9 cellular contexts compared by ENCODE assay signal in the genomic region with DNA sequence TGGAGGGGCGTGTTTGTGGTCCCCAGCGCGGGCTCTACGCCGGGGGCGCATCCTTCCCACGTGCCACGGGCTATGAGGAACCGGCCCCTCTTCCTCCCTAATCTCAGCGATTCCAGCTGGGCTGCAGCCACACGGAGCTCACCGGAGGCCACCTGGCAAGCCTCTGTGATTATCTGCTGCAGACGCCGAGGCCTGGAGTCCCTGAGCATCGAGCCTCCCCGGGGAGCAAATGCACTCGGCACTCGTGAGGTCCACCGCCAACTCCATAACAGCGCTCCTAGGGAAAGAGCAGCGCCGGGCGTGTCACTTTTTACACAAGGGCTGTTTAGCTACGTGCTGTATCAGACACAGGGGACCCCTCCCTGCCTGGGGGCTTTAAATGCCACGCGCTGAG.
DNase-seq lines count a peak whose midpoint lies in the region; ATAC-seq and TF ChIP-seq lines count a peak whose summit lies in the region.
"Had no signal": no experiment of that assay in that cellular context is flagged by ENCODE, and none has a peak within 500 bp of the region (broad histone marks: within the 10 kb centered on the region; RNA-seq: fewer than 3 reads in every experiment).

No MANE protein-coding gene starts in this region.

- H3K4me2 ChIP-seq in KMS-11: peak overlapping the region; percentile 77

- no peaks in the 10 kb centered on the region for H3K4me1 ChIP-seq in KMS-11 (ENCODE audit: low read depth, poor library complexity, severe bottlenecking)

- H3K9me3 Mint-ChIP-seq in activated CD4-positive, alpha-beta memory T cell treated with anti-CD3 and anti-CD28 coated beads for 36 hours: peaks cover 2% of the 10 kb centered on the region
- H3K9me3 Mint-ChIP-seq in osteocyte (ENCODE audit: unreplicated experiment) (no peaks in the 10 kb centered on the region), HFFc6 (no peaks in the 10 kb centered on the region; the same call in 1 of the 2 replicates)

- TF ChIP-seq CTCF in KMS-11 (conservative IDR thresholded peaks at IDR 0.05; ENCODE audit: low read depth, low read length): 0 out of 2 replicates have a peak, but pooled peaks have one; percentile 4
- no peak for TF ChIP-seq CTCF in osteocyte (IDR thresholded peaks at IDR 0.05)
- no peak for TF ChIP-seq CTCF in HFFc6 (IDR thresholded peaks at IDR 0.05)

- H3K27ac Mint-ChIP-seq in activated CD4-positive, alpha-beta memory T cell treated with anti-CD3 and anti-CD28 coated beads for 36 hours: no peak overlapping the region
- H3K27ac Mint-ChIP-seq in osteocyte (ENCODE audit: unreplicated experiment) (no peak overlapping the region), HFFc6 (no peak overlapping the region)

- DNase-seq in activated CD4-positive, alpha-beta memory T cell treated with anti-CD3 and anti-CD28 coated beads for 36 hours: no peak
- DNase-seq in osteocyte (ENCODE audit: extremely low spot score, unreplicated experiment): peak; percentile 83
- no peak for DNase-seq in HFFc6
- DNase-seq in kidney tubule cell (ENCODE audit: low spot score): no peak
- DNase-seq in stimulated activated CD4-positive, alpha-beta T cell treated with anti-CD3 and anti-CD28 coated beads, Interleukin-1b, Interleukin-23, amount 100 ng/mL, for 48 hours: no peak
- DNase-seq: activated CD4-positive, alpha-beta T cell treated with anti-CD3 and anti-CD28 coated beads for 1 hour had no signal

- no peaks in the 10 kb centered on the region for H3K27me3 ChIP-seq in KMS-11 (ENCODE audit: insufficient read depth, low read depth)

- CTCF ChIA-PET in activated CD4-positive, alpha-beta memory T cell treated with anti-CD3 and anti-CD28 coated beads for 36 hours (lab: Charles Lee): interaction anchor here (1.4 kb wide), 1 partner anchor 19 kb away, joined by 10 read pairs; no protein-coding TSS in a partner anchor

- H4K20me1 ChIP-seq in KMS-11 (ENCODE audit: insufficient read depth): no peaks in the 10 kb centered on the region

- H2AFZ ChIP-seq in KMS-11 (ENCODE audit: low read depth): peak overlapping the region; percentile 62

- POLR2A ChIA-PET in activated CD4-positive, alpha-beta memory T cell treated with anti-CD3 and anti-CD28 coated beads for 36 hours (lab: Charles Lee): no interaction called here

- no peak overlapping the region for H3K27ac ChIP-seq in KMS-11

- H3K27me3 Mint-ChIP-seq in activated CD4-positive, alpha-beta memory T cell treated with anti-CD3 and anti-CD28 coated beads for 36 hours: peaks cover 8% of the 10 kb centered on the region
- no peaks in the 10 kb centered on the region for H3K27me3 Mint-ChIP-seq in osteocyte (ENCODE audit: unreplicated experiment)
- peaks cover 9% of the 10 kb centered on the region for H3K27me3 Mint-ChIP-seq in HFFc6 (ENCODE audit: insufficient read depth)

- peaks cover 12% of the 10 kb centered on the region for H3K4me1 Mint-ChIP-seq in activated CD4-positive, alpha-beta memory T cell treated with anti-CD3 and anti-CD28 coated beads for 36 hours (ENCODE audit: low read depth)
- H3K4me1 Mint-ChIP-seq in osteocyte (ENCODE audit: unreplicated experiment) (peaks cover 7% of the 10 kb centered on the region), HFFc6 (ENCODE audit: low read depth) (no peaks in the 10 kb centered on the region; the same call in 1 of the 2 replicates)

- H3K36me3 Mint-ChIP-seq in activated CD4-positive, alpha-beta memory T cell treated with anti-CD3 and anti-CD28 coated beads for 36 hours: no peaks in the 10 kb centered on the region
- H3K36me3 Mint-ChIP-seq in osteocyte (ENCODE audit: unreplicated experiment) (no peaks in the 10 kb centered on the region), HFFc6 (ENCODE audit: low read depth) (no peaks in the 10 kb centered on the region)

- H3K4me3 Mint-ChIP-seq in activated CD4-positive, alpha-beta memory T cell treated with anti-CD3 and anti-CD28 coated beads for 36 hours: peak overlapping the region; percentile 61
- H3K4me3 Mint-ChIP-seq in osteocyte (ENCODE audit: unreplicated experiment) (no peak overlapping the region), HFFc6 (no peak overlapping the region)

- no peak overlapping the region for H3K4me3 ChIP-seq in KMS-11 (IDR thresholded peaks at IDR 0.05; ENCODE audit: insufficient read depth, low read depth, low read length)

- H3K36me3 ChIP-seq in KMS-11 (ENCODE audit: insufficient read depth): no peaks in the 10 kb centered on the region

- no peaks in the 10 kb centered on the region for H3K79me2 ChIP-seq in KMS-11 (ENCODE audit: insufficient read depth, low read depth)

- intact Hi-C loops in activated CD4-positive, alpha-beta memory T cell treated with anti-CD3 and anti-CD28 coated beads for 36 hours (cut with micrococcal nuclease): no loop called here

- peak overlapping the region; percentile 23; the same call in 1 of the 2 replicates for H3K9ac ChIP-seq in KMS-11

- ATAC-seq in GM19372 (IDR thresholded peaks at IDR 0.05; ENCODE audit: low read depth, unreplicated experiment): peak; percentile 30
- ATAC-seq in HG02870 (IDR thresholded peaks at IDR 0.05; ENCODE audit: unreplicated experiment): no peak
